1 cellular context compared by ENCODE assay signal in the genomic region with DNA sequence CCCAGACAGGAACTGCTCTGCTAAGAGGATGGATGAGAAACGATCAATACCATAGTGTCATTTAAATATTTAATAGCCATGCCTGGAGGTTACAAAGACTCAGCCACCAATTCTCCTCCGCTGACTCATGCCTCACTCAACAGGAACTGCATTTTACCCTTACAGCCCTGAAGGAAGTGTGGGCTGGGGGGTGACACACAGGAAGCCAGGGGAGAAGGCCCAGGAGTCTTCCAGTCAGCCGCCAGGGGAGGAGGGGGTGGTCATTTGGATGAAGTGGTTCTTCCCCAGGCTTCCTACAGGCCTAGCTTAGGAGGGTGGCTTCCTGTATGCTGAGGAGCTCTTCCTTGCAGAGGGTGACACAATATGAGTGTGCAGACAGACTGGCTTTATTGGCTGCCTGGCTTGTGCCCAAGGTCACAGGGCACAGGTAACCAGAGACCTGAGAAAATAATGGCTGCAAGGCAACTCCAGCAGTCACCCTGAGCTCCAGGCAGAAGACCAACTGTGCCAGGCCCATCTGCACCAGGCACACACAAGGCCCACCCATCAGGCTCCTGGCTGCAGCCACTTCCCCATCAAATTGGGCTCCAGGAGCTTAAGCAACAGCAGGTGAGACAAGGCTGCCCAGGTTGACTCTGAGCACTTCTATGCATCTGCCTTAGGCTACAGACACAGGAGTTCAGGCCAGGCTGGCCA.
TF ChIP-seq lines count a peak whose summit lies in the region.

No MANE protein-coding gene starts in this region.

TF ChIP-seq in HepG2, 621 proteins besides CTCF, POLR2A, EP300 and RAD21 (continues in another document):
- TF ChIP-seq SRSF1 (optimal IDR thresholded peaks at IDR 0.05; ENCODE audit: low read depth, low read length) (no peak), GATAD2A (CRISPR knock-in tag; IDR thresholded peaks at IDR 0.05) (peak; percentile 37; the same call in 1 of the 2 replicates), ZNF207 (IDR thresholded peaks at IDR 0.05; ENCODE audit: borderline replicate concordance) (no peak), TOPORS (CRISPR knock-in tag; IDR thresholded peaks at IDR 0.05) (no peak), SYNCRIP (IDR thresholded peaks at IDR 0.05; ENCODE audit: insufficient read depth, low read depth, low read length) (no peak), PCBP2 (optimal IDR thresholded peaks at IDR 0.05; ENCODE audit: low read depth, low read length, poor library complexity, severe bottlenecking) (no peak), GATAD1 (CRISPR knock-in tag; IDR thresholded peaks at IDR 0.05) (no peak), SP2 (CRISPR knock-in tag; IDR thresholded peaks at IDR 0.05) (no peak), XRCC5 (optimal IDR thresholded peaks at IDR 0.05; ENCODE audit: low read length) (no peak), ZNF460 (CRISPR knock-in tag; IDR thresholded peaks at IDR 0.05; ENCODE audit: borderline replicate concordance) (no peak), MAFF (IDR thresholded peaks at IDR 0.05; ENCODE audit: low read depth, low read length) (no peak), DNMT3B (CRISPR knock-in tag; conservative IDR thresholded peaks at IDR 0.05) (0 out of 2 replicates have a peak, but pooled peaks have one; percentile 32), ZNF24 (IDR thresholded peaks at IDR 0.05) (no peak), ZNF713 (CRISPR knock-in tag; IDR thresholded peaks at IDR 0.05) (no peak), ZNF556 (CRISPR knock-in tag; IDR thresholded peaks at IDR 0.05; ENCODE audit: borderline replicate concordance) (no peak)
- TF ChIP-seq, protein P1, sequence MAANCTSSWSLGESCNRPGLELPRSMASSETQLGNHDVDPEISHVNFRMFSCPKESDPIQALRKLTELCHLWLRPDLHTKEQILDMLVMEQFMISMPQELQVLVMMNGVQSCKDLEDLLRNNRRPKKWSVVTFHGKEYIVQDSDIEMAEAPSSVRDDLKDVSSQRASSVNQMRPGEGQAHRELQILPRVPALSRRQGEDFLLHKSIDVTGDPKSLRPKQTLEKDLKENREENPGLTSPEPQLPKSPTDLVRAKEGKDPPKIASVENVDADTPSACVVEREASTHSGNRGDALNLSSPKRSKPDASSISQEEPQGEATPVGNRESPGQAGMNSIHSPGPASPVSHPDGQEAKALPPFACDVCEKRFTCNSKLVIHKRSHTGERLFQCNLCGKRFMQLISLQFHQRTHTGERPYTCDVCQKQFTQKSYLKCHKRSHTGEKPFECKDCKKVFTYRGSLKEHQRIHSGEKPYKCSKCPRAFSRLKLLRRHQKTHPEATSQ (CRISPR knock-in tag; IDR thresholded peaks at IDR 0.05; ENCODE audit: borderline replicate concordance) = no peak
- TF ChIP-seq, protein P2, sequence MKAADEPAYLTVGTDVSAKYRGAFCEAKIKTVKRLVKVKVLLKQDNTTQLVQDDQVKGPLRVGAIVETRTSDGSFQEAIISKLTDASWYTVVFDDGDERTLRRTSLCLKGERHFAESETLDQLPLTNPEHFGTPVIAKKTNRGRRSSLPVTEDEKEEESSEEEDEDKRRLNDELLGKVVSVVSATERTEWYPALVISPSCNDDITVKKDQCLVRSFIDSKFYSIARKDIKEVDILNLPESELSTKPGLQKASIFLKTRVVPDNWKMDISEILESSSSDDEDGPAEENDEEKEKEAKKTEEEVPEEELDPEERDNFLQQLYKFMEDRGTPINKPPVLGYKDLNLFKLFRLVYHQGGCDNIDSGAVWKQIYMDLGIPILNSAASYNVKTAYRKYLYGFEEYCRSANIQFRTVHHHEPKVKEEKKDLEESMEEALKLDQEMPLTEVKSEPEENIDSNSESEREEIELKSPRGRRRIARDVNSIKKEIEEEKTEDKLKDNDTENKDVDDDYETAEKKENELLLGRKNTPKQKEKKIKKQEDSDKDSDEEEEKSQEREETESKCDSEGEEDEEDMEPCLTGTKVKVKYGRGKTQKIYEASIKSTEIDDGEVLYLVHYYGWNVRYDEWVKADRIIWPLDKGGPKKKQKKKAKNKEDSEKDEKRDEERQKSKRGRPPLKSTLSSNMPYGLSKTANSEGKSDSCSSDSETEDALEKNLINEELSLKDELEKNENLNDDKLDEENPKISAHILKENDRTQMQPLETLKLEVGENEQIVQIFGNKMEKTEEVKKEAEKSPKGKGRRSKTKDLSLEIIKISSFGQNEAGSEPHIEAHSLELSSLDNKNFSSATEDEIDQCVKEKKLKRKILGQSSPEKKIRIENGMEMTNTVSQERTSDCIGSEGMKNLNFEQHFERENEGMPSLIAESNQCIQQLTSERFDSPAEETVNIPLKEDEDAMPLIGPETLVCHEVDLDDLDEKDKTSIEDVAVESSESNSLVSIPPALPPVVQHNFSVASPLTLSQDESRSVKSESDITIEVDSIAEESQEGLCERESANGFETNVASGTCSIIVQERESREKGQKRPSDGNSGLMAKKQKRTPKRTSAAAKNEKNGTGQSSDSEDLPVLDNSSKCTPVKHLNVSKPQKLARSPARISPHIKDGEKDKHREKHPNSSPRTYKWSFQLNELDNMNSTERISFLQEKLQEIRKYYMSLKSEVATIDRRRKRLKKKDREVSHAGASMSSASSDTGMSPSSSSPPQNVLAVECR (CRISPR knock-in tag; IDR thresholded peaks at IDR 0.05; ENCODE audit: borderline replicate concordance) = 0 out of 2 replicates have a peak, but pooled peaks have one; percentile 13
- TF ChIP-seq, protein P3, sequence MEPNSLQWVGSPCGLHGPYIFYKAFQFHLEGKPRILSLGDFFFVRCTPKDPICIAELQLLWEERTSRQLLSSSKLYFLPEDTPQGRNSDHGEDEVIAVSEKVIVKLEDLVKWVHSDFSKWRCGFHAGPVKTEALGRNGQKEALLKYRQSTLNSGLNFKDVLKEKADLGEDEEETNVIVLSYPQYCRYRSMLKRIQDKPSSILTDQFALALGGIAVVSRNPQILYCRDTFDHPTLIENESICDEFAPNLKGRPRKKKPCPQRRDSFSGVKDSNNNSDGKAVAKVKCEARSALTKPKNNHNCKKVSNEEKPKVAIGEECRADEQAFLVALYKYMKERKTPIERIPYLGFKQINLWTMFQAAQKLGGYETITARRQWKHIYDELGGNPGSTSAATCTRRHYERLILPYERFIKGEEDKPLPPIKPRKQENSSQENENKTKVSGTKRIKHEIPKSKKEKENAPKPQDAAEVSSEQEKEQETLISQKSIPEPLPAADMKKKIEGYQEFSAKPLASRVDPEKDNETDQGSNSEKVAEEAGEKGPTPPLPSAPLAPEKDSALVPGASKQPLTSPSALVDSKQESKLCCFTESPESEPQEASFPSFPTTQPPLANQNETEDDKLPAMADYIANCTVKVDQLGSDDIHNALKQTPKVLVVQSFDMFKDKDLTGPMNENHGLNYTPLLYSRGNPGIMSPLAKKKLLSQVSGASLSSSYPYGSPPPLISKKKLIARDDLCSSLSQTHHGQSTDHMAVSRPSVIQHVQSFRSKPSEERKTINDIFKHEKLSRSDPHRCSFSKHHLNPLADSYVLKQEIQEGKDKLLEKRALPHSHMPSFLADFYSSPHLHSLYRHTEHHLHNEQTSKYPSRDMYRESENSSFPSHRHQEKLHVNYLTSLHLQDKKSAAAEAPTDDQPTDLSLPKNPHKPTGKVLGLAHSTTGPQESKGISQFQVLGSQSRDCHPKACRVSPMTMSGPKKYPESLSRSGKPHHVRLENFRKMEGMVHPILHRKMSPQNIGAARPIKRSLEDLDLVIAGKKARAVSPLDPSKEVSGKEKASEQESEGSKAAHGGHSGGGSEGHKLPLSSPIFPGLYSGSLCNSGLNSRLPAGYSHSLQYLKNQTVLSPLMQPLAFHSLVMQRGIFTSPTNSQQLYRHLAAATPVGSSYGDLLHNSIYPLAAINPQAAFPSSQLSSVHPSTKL (CRISPR knock-in tag; IDR thresholded peaks at IDR 0.05) = peak; percentile 36; the same call in 1 of the 2 replicates
- TF ChIP-seq, protein P4, sequence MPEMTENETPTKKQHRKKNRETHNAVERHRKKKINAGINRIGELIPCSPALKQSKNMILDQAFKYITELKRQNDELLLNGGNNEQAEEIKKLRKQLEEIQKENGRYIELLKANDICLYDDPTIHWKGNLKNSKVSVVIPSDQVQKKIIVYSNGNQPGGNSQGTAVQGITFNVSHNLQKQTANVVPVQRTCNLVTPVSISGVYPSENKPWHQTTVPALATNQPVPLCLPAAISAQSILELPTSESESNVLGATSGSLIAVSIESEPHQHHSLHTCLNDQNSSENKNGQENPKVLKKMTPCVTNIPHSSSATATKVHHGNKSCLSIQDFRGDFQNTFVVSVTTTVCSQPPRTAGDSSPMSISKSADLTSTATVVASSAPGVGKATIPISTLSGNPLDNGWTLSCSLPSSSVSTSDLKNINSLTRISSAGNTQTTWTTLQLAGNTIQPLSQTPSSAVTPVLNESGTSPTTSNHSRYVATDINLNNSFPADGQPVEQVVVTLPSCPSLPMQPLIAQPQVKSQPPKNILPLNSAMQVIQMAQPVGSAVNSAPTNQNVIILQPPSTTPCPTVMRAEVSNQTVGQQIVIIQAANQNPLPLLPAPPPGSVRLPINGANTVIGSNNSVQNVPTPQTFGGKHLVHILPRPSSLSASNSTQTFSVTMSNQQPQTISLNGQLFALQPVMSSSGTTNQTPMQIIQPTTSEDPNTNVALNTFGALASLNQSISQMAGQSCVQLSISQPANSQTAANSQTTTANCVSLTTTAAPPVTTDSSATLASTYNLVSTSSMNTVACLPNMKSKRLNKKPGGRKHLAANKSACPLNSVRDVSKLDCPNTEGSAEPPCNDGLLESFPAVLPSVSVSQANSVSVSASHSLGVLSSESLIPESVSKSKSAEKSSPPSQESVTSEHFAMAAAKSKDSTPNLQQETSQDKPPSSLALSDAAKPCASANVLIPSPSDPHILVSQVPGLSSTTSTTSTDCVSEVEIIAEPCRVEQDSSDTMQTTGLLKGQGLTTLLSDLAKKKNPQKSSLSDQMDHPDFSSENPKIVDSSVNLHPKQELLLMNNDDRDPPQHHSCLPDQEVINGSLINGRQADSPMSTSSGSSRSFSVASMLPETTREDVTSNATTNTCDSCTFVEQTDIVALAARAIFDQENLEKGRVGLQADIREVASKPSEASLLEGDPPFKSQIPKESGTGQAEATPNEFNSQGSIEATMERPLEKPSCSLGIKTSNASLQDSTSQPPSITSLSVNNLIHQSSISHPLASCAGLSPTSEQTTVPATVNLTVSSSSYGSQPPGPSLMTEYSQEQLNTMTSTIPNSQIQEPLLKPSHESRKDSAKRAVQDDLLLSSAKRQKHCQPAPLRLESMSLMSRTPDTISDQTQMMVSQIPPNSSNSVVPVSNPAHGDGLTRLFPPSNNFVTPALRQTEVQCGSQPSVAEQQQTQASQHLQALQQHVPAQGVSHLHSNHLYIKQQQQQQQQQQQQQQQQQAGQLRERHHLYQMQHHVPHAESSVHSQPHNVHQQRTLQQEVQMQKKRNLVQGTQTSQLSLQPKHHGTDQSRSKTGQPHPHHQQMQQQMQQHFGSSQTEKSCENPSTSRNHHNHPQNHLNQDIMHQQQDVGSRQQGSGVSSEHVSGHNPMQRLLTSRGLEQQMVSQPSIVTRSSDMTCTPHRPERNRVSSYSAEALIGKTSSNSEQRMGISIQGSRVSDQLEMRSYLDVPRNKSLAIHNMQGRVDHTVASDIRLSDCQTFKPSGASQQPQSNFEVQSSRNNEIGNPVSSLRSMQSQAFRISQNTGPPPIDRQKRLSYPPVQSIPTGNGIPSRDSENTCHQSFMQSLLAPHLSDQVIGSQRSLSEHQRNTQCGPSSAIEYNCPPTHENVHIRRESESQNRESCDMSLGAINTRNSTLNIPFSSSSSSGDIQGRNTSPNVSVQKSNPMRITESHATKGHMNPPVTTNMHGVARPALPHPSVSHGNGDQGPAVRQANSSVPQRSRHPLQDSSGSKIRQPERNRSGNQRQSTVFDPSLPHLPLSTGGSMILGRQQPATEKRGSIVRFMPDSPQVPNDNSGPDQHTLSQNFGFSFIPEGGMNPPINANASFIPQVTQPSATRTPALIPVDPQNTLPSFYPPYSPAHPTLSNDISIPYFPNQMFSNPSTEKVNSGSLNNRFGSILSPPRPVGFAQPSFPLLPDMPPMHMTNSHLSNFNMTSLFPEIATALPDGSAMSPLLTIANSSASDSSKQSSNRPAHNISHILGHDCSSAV (CRISPR knock-in tag; IDR thresholded peaks at IDR 0.05; ENCODE audit: borderline replicate concordance) = no peak
- TF ChIP-seq, protein P5, sequence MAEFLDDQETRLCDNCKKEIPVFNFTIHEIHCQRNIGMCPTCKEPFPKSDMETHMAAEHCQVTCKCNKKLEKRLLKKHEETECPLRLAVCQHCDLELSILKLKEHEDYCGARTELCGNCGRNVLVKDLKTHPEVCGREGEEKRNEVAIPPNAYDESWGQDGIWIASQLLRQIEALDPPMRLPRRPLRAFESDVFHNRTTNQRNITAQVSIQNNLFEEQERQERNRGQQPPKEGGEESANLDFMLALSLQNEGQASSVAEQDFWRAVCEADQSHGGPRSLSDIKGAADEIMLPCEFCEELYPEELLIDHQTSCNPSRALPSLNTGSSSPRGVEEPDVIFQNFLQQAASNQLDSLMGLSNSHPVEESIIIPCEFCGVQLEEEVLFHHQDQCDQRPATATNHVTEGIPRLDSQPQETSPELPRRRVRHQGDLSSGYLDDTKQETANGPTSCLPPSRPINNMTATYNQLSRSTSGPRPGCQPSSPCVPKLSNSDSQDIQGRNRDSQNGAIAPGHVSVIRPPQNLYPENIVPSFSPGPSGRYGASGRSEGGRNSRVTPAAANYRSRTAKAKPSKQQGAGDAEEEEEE (CRISPR knock-in tag; IDR thresholded peaks at IDR 0.05; ENCODE audit: borderline replicate concordance) = no peak
- TF ChIP-seq, protein P6, sequence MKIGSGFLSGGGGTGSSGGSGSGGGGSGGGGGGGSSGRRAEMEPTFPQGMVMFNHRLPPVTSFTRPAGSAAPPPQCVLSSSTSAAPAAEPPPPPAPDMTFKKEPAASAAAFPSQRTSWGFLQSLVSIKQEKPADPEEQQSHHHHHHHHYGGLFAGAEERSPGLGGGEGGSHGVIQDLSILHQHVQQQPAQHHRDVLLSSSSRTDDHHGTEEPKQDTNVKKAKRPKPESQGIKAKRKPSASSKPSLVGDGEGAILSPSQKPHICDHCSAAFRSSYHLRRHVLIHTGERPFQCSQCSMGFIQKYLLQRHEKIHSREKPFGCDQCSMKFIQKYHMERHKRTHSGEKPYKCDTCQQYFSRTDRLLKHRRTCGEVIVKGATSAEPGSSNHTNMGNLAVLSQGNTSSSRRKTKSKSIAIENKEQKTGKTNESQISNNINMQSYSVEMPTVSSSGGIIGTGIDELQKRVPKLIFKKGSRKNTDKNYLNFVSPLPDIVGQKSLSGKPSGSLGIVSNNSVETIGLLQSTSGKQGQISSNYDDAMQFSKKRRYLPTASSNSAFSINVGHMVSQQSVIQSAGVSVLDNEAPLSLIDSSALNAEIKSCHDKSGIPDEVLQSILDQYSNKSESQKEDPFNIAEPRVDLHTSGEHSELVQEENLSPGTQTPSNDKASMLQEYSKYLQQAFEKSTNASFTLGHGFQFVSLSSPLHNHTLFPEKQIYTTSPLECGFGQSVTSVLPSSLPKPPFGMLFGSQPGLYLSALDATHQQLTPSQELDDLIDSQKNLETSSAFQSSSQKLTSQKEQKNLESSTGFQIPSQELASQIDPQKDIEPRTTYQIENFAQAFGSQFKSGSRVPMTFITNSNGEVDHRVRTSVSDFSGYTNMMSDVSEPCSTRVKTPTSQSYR (CRISPR knock-in tag; IDR thresholded peaks at IDR 0.05; ENCODE audit: borderline replicate concordance) = no peak
